ENCODE assay signal across 15 cellular contexts in the genomic region with DNA sequence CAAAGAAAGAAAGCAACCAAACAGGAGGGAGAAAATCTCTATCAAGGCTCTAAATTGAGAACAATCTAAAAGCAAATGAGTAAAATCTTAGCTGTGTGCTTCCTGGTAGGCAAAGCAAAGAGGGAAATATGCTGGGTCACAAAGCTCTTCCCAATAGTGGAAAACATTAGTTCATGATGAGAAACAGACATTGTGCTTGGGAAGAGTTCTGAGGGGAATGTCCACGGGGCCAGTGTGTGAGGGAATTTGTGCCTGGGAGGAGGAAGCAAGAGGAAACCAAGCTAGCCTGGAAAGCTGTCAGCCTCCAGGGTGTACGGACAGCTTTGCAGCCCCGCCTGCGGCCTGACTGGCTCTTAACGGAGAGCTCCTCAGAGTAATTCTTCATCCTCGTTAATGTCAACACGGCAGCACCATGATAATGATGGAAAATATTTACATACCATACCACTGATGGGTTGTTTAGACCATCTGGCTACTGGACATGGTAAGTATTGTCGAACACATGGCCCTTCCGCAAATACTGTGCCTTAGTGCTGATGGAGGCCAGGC. TPM values are rescaled to one million over a fixed set of nuclear protein-coding genes. Genes with fewer than 3 reads are reported as not detected.
DNase-seq lines count a peak whose midpoint lies in the region; ATAC-seq and TF ChIP-seq lines count a peak whose summit lies in the region.
"Had no signal": no experiment of that assay in that cellular context is flagged by ENCODE, and none has a peak within 500 bp of the region (broad histone marks: within the 10 kb centered on the region; RNA-seq: fewer than 3 reads in every experiment).

No MANE protein-coding gene starts in this region.

- DNase-seq in AG10803 (ENCODE audit: low read depth): peak; percentile 65
- DNase-seq in HCEC 1CT: peak; percentile 90
- DNase-seq in SHP77 treated with DMSO at 0.1 percent for 48 hours (lab: John Stamatoyannopoulos, UW): peak; percentile 84
- no peak for DNase-seq in naive thymus-derived CD4-positive, alpha-beta T cell
- DNase-seq in activated gamma-delta T cell (lab: John Stamatoyannopoulos, UW): no peak
- no peak for DNase-seq in coronary artery (ENCODE audit: low spot score)
- DNase-seq in NCI-H1105 treated with DMSO at 0.1 percent for 48 hours (lab: John Stamatoyannopoulos, UW): no peak
- DNase-seq in middle frontal gyrus (ENCODE audit: extremely low spot score, low spot score): no peak
- DNase-seq: activated gamma-delta T cell treated with Interleukin-2 at 50 U/mL for 16 hours; NCI-H1694; stimulated activated CD4-positive, alpha-beta T cell treated with anti-CD3 and anti-CD28 coated beads, Interleukin-2, amount 100 ng/mL, for 24 hours had no signal

- CTCF ChIA-PET in naive thymus-derived CD4-positive, alpha-beta T cell (lab: Charles Lee): interaction anchor here (0.6 to 1.6 kb wide), 3 partner anchors 9 to 119 kb away, joined by 4 to 7 read pairs (median 4); no protein-coding TSS in a partner anchor

- H3K4me1 Mint-ChIP-seq in naive thymus-derived CD4-positive, alpha-beta T cell: peaks cover 48 to 99% (median 91%) of the 10 kb centered on the region in 7 donors

- peak overlapping the region; percentile 33 for H3K27ac ChIP-seq in naive thymus-derived CD4-positive, alpha-beta T cell (ENCODE audit: low read depth, low read length)
- no peak overlapping the region for H3K27ac ChIP-seq in coronary artery
- H3K27ac ChIP-seq: C4-2B, cardiac muscle cell, epithelial cell of prostate had no signal

- peak overlapping the region in 4 of 10 donors; percentile 1 to 44 (median 30) for H3K4me3 Mint-ChIP-seq in naive thymus-derived CD4-positive, alpha-beta T cell
- H3K4me3 Mint-ChIP-seq: stimulated activated effector memory CD8-positive, alpha-beta T cell treated with anti-CD3 and anti-CD28 coated beads, Interleukin-12 subunit alpha, Interleukin-12 subunit beta, amount 100 ng/mL, for 72 hours had no signal

- H3K9me3 Mint-ChIP-seq in naive thymus-derived CD4-positive, alpha-beta T cell: no peaks in the 10 kb centered on the region
- H3K9me3 Mint-ChIP-seq: stimulated activated effector memory CD8-positive, alpha-beta T cell treated with anti-CD3 and anti-CD28 coated beads, Interleukin-12 subunit alpha, Interleukin-12 subunit beta, amount 100 ng/mL, for 72 hours had no signal

- H3K27ac Mint-ChIP-seq in naive thymus-derived CD4-positive, alpha-beta T cell: peak overlapping the region; percentile 42 to 100 (median 96)
- H3K27ac Mint-ChIP-seq: stimulated activated effector memory CD8-positive, alpha-beta T cell treated with anti-CD3 and anti-CD28 coated beads, Interleukin-12 subunit alpha, Interleukin-12 subunit beta, amount 100 ng/mL, for 72 hours had no signal

- peaks cover 3 to 87% of the 10 kb centered on the region in 2 donors for H3K4me1 ChIP-seq in naive thymus-derived CD4-positive, alpha-beta T cell (ENCODE audit: control insufficient read depth in 2 of 2, insufficient read depth in 2 of 2, low read length in 2 of 2)

- intact Hi-C loops in naive thymus-derived CD4-positive, alpha-beta T cell (cut with micrococcal nuclease): no loop called here

- H3K27me3 ChIP-seq in naive thymus-derived CD4-positive, alpha-beta T cell (ENCODE audit: control insufficient read depth in 2 of 2, insufficient read depth in 2 of 2, low read length in 2 of 2): no peaks in the 10 kb centered on the region
- H3K27me3 ChIP-seq: cardiac muscle cell had no signal

- H3K9me3 ChIP-seq in naive thymus-derived CD4-positive, alpha-beta T cell (ENCODE audit: control insufficient read depth in 2 of 3, low read length in 3 of 3): no peaks in the 10 kb centered on the region

- POLR2A ChIA-PET in naive thymus-derived CD4-positive, alpha-beta T cell (lab: Charles Lee): interaction anchor here (0.5 to 7.0 kb wide), 10 partner anchors 10 to 137 kb away, joined by 3 to 97 read pairs (median 30); partner anchors contain the start of genes MPHOSPH9, MTRFR and PITPNM2

- no peaks in the 10 kb centered on the region for H3K27me3 Mint-ChIP-seq in naive thymus-derived CD4-positive, alpha-beta T cell

- H3K36me3 ChIP-seq in naive thymus-derived CD4-positive, alpha-beta T cell (ENCODE audit: control insufficient read depth in 2 of 3, insufficient read depth in 3 of 3, low read length in 3 of 3): no peaks in the 10 kb centered on the region
- H3K36me3 ChIP-seq: cardiac muscle cell had no signal

- TF ChIP-seq CTCF in AG10803 (conservative IDR thresholded peaks at IDR 0.05; ENCODE audit: low read length) (no peak), coronary artery (IDR thresholded peaks at IDR 0.05) (no peak)

- ATAC-seq in naive thymus-derived CD4-positive, alpha-beta T cell: no peak
- ATAC-seq: stimulated activated effector memory CD8-positive, alpha-beta T cell treated with anti-CD3 and anti-CD28 coated beads, Interleukin-12 subunit alpha, Interleukin-12 subunit beta, amount 100 ng/mL, for 72 hours had no signal

- H3K4me3 ChIP-seq in AG10803 (ENCODE audit: low read length): no peak overlapping the region
- no peak overlapping the region for H3K4me3 ChIP-seq in naive thymus-derived CD4-positive, alpha-beta T cell (ENCODE audit: low read length)
- no peak overlapping the region for H3K4me3 ChIP-seq in coronary artery
- H3K4me3 ChIP-seq: cardiac muscle cell had no signal

- peaks cover 0 to 13% (median 8%) of the 10 kb centered on the region in 5 donors for H3K36me3 Mint-ChIP-seq in naive thymus-derived CD4-positive, alpha-beta T cell
- H3K36me3 Mint-ChIP-seq: stimulated activated effector memory CD8-positive, alpha-beta T cell treated with anti-CD3 and anti-CD28 coated beads, Interleukin-12 subunit alpha, Interleukin-12 subunit beta, amount 100 ng/mL, for 72 hours had no signal

RNA-seq across cellular contexts. Expression of gene PITPNM2, which starts 32.4 kb away (rescaled TPM):
- total RNA-seq in naive thymus-derived CD4-positive, alpha-beta T cell: 10 to 100 TPM; 22.2 to 65.3 (median 56.6) TPM
- polyA plus RNA-seq in naive thymus-derived CD4-positive, alpha-beta T cell: 1 to 10 TPM; 2.9 to 9.2 TPM

Comparison
In these comparisons a context has a peak if more than half of its experiments do, and no peak if none do; other contexts are left out.
1. DNase-seq: peak in AG10803 (single experiment), HCEC 1CT (single experiment) and SHP77 treated with DMSO at 0.1 percent for 48 hours (single experiment); none in naive thymus-derived CD4-positive, alpha-beta T cell (0 of 9), activated gamma-delta T cell (single experiment), coronary artery (single experiment), NCI-H1105 treated with DMSO at 0.1 percent for 48 hours (single experiment) and middle frontal gyrus (single experiment).